In the genomic region with DNA sequence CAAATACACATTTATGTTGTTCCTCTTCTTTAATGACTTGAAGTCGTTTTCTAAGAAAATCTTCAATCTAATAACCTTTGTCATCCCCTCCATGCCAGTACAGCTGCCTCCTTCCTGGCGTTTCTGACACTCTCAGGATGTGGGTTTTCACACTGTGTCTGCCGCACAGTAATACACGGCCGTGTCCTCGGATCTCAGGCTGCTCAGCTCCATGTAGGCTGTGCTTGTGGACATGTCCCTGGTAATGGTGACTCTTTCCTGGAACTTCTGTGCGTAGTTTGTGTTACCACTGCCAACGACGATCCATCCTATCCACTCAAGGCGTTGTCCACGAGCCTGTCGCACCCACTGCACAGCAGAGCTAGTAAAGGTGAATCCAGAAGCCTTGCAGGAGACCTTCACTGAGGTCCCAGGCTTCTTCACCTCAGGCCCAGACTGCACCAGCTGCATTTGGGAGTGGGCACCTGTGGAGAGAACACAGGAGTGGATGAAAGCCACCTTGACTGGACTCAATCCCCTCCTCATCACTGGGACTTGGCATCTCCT, we compare ENCODE assay signal across 19 cellular contexts.
A peak's percentile ranks its signal among the peaks of the same experiment; 100 is the strongest.
DNase-seq lines count a peak whose midpoint lies in the region; ATAC-seq lines count a peak whose summit lies in the region.
"Had no signal": no experiment of that assay in that cellular context is flagged by ENCODE, and none has a peak within 500 bp of the region (broad histone marks: within the 10 kb centered on the region; RNA-seq: fewer than 3 reads in every experiment).

No MANE protein-coding gene starts in this region.

- no peak overlapping the region for H3K4me3 Mint-ChIP-seq in activated T-helper 1 cell treated with anti-CD3 and anti-CD28 coated beads, Interleukin-12 subunit alpha, Interleukin-12 subunit beta, Interleukin-2, Interleukin-4 antibody, amounts not matched to agents 30 ng/mL and 10 ng/mL and 1 ng/mL, durations not matched to agents 14 hours and 24 hours and 36 hours
- H3K4me3 Mint-ChIP-seq: CD4-positive, CD25-positive, alpha-beta regulatory T cell had no signal

- no peaks in the 10 kb centered on the region for H3K9me3 Mint-ChIP-seq in activated T-helper 1 cell treated with anti-CD3 and anti-CD28 coated beads, Interleukin-12 subunit alpha, Interleukin-12 subunit beta, Interleukin-2, Interleukin-4 antibody, amounts not matched to agents 30 ng/mL and 10 ng/mL and 1 ng/mL, durations not matched to agents 14 hours and 24 hours and 36 hours
- H3K9me3 Mint-ChIP-seq: CD4-positive, CD25-positive, alpha-beta regulatory T cell had no signal

- H3K4me1 Mint-ChIP-seq in activated T-helper 1 cell treated with anti-CD3 and anti-CD28 coated beads, Interleukin-12 subunit alpha, Interleukin-12 subunit beta, Interleukin-2, Interleukin-4 antibody, amounts not matched to agents 30 ng/mL and 10 ng/mL and 1 ng/mL, durations not matched to agents 14 hours and 24 hours and 36 hours (ENCODE audit: low read depth) = peaks cover 33% of the 10 kb centered on the region

- H3K36me3 Mint-ChIP-seq in activated T-helper 1 cell treated with anti-CD3 and anti-CD28 coated beads, Interleukin-12 subunit alpha, Interleukin-12 subunit beta, Interleukin-2, Interleukin-4 antibody, amounts not matched to agents 30 ng/mL and 10 ng/mL and 1 ng/mL, durations not matched to agents 14 hours and 24 hours and 36 hours (ENCODE audit: low read depth) = no peaks in the 10 kb centered on the region
- H3K36me3 Mint-ChIP-seq: CD4-positive, CD25-positive, alpha-beta regulatory T cell; naive B cell had no signal

- intact Hi-C loops in activated T-helper 1 cell treated with anti-CD3 and anti-CD28 coated beads, Interleukin-12 subunit alpha, Interleukin-12 subunit beta, Interleukin-2, Interleukin-4 antibody, amounts not matched to agents 30 ng/mL and 10 ng/mL and 1 ng/mL, durations not matched to agents 14 hours and 24 hours and 36 hours (cut with micrococcal nuclease) = no loop called here
- intact Hi-C loops in Right ventricle myocardium inferior (cut with DNase I) = no loop called here

- DNase-seq in activated CD8-positive, alpha-beta memory T cell treated with anti-CD3 and anti-CD28 coated beads, Interleukin-2, amount 50 U/mL, for 4 hours = peak; percentile 24
- DNase-seq in activated CD8-positive, alpha-beta memory T cell treated with anti-CD3 and anti-CD28 coated beads, Interleukin-2, amount 50 U/mL, for 48 hours = no peak
- DNase-seq in KG1 (lab: John Stamatoyannopoulos, UW) = peak; percentile 27
- DNase-seq in activated T-helper 1 cell treated with anti-CD3 and anti-CD28 coated beads, Interleukin-12 subunit alpha, Interleukin-12 subunit beta, Interleukin-2, Interleukin-4 antibody, amounts not matched to agents 30 ng/mL and 10 ng/mL and 1 ng/mL, durations not matched to agents 14 hours and 24 hours and 36 hours (ENCODE audit: low spot score) = peak; percentile 20
- DNase-seq in stimulated activated CD8-positive, alpha-beta memory T cell treated with anti-CD3 and anti-CD28 coated beads, Interleukin-4, amount 100 ng/mL, for 24 hours (ENCODE audit: low read depth) = peak; percentile 13
- no peak for DNase-seq in Right ventricle myocardium inferior (ENCODE audit: missing footprints)
- DNase-seq in medulla oblongata (ENCODE audit: extremely low spot score) = no peak
- DNase-seq: amniotic stem cell; caudate nucleus; HCEC 1CT; mammary epithelial cell; naive B cell; NCI-H1417; NCI-H2171; NCI-H748 treated with DMSO at 0.1 percent for 48 hours; SK-N-SH; stimulated activated naive CD4-positive, alpha-beta T cell treated with Interleukin-2 at 50 U/mL for 16 hours had no signal

- ATAC-seq in GM18511 (IDR thresholded peaks at IDR 0.05; ENCODE audit: unreplicated experiment) (no peak), Right ventricle myocardium inferior (no peak)

- H3K27me3 Mint-ChIP-seq in activated T-helper 1 cell treated with anti-CD3 and anti-CD28 coated beads, Interleukin-12 subunit alpha, Interleukin-12 subunit beta, Interleukin-2, Interleukin-4 antibody, amounts not matched to agents 30 ng/mL and 10 ng/mL and 1 ng/mL, durations not matched to agents 14 hours and 24 hours and 36 hours (ENCODE audit: insufficient read depth) = peaks cover 41% of the 10 kb centered on the region

- no peak overlapping the region for H3K27ac Mint-ChIP-seq in activated T-helper 1 cell treated with anti-CD3 and anti-CD28 coated beads, Interleukin-12 subunit alpha, Interleukin-12 subunit beta, Interleukin-2, Interleukin-4 antibody, amounts not matched to agents 30 ng/mL and 10 ng/mL and 1 ng/mL, durations not matched to agents 14 hours and 24 hours and 36 hours
- H3K27ac Mint-ChIP-seq: CD4-positive, CD25-positive, alpha-beta regulatory T cell; naive B cell had no signal

Comparison
In these comparisons a context has a peak if more than half of its experiments do, and no peak if none do; other contexts are left out.
1. DNase-seq: peak in activated CD8-positive, alpha-beta memory T cell treated with anti-CD3 and anti-CD28 coated beads, Interleukin-2, amount 50 U/mL, for 4 hours (single experiment), KG1 (single experiment), activated T-helper 1 cell treated with anti-CD3 and anti-CD28 coated beads, Interleukin-12 subunit alpha, Interleukin-12 subunit beta, Interleukin-2, Interleukin-4 antibody, amounts not matched to agents 30 ng/mL and 10 ng/mL and 1 ng/mL, durations not matched to agents 14 hours and 24 hours and 36 hours (single experiment) and stimulated activated CD8-positive, alpha-beta memory T cell treated with anti-CD3 and anti-CD28 coated beads, Interleukin-4, amount 100 ng/mL, for 24 hours (single experiment); none in activated CD8-positive, alpha-beta memory T cell treated with anti-CD3 and anti-CD28 coated beads, Interleukin-2, amount 50 U/mL, for 48 hours (single experiment), Right ventricle myocardium inferior (single experiment) and medulla oblongata (single experiment).